In genomic region chr12:74382994-74383393, GRCh38 we compare ENCODE assay signal across 24 cellular contexts.
DNase-seq lines count a peak whose midpoint lies in the region; ATAC-seq and TF ChIP-seq lines count a peak whose summit lies in the region.
"Had no signal": no experiment of that assay in that cellular context is flagged by ENCODE, and none has a peak within 500 bp of the region (broad histone marks: within the 10 kb centered on the region; RNA-seq: fewer than 3 reads in every experiment).

No MANE protein-coding gene starts in this region.

- ATAC-seq in Right ventricle myocardium superior (ENCODE audit: poor library complexity) (peak; percentile 84), left ventricle myocardium superior (peak; percentile 74), GM19463 (IDR thresholded peaks at IDR 0.05; ENCODE audit: unreplicated experiment) (no peak)
- ATAC-seq: GM12878 had no signal

- no peak for TF ChIP-seq EP300 in esophagus muscularis mucosa (IDR thresholded peaks at IDR 0.05)

- H3K27me3 ChIP-seq in right atrium auricular region (no peaks in the 10 kb centered on the region), mesenchymal stem cell (ENCODE audit: control insufficient read depth in 1 of 2, insufficient read depth in 1 of 2, low read length in 2 of 2) (no peaks in the 10 kb centered on the region), esophagus muscularis mucosa (no peaks in the 10 kb centered on the region)
- H3K27me3 ChIP-seq: BE2C, BLaER1 had no signal

- H2AK5ac ChIP-seq in mesenchymal stem cell (ENCODE audit: low read length, severe bottlenecking): no peak overlapping the region

- H3K4me1 ChIP-seq in right atrium auricular region (no peaks in the 10 kb centered on the region), mesenchymal stem cell (ENCODE audit: control insufficient read depth, insufficient read depth, low read depth, low read length) (no peaks in the 10 kb centered on the region), esophagus muscularis mucosa (no peaks in the 10 kb centered on the region)
- H3K4me1 ChIP-seq: BE2C, BLaER1 had no signal

- H4K8ac ChIP-seq in mesenchymal stem cell (ENCODE audit: low read length): no peak overlapping the region

- H3K27ac ChIP-seq in right atrium auricular region: no peak overlapping the region
- no peak overlapping the region for H3K27ac ChIP-seq in mesenchymal stem cell (ENCODE audit: low read length, poor library complexity, severe bottlenecking)
- no peak overlapping the region for H3K27ac ChIP-seq in esophagus muscularis mucosa (replicated peaks in 1 of 4)
- H3K27ac ChIP-seq: BLaER1 had no signal

- H2AFZ ChIP-seq in mesenchymal stem cell (ENCODE audit: low read depth, low read length): no peak overlapping the region

- no peak for TF ChIP-seq POLR2A in esophagus muscularis mucosa (IDR thresholded peaks at IDR 0.05; ENCODE audit: low read depth)

- no peak overlapping the region for H2BK15ac ChIP-seq in mesenchymal stem cell (ENCODE audit: low read depth, poor library complexity, severe bottlenecking)

- no peak for TF ChIP-seq CTCF in right atrium auricular region (IDR thresholded peaks at IDR 0.05)
- TF ChIP-seq CTCF in esophagus muscularis mucosa (IDR thresholded peaks at IDR 0.05): no peak

- no peak for DNase-seq in Right ventricle myocardium superior
- DNase-seq in right atrium auricular region (ENCODE audit: low spot score): no peak
- DNase-seq in left ventricle myocardium superior: no peak
- DNase-seq in mesenchymal stem cell: peak; percentile 33
- no peak for DNase-seq in mesenteric fat pad (ENCODE audit: low spot score)
- no peak for DNase-seq in esophagus muscularis mucosa (ENCODE audit: extremely low spot score)
- DNase-seq: 8988T; ACHN; BE2C; C1 segment of cervical spinal cord; CD4-positive, alpha-beta memory T cell; CD4-positive, CD25-positive, alpha-beta regulatory T cell; CD8-positive, alpha-beta memory T cell; COR-L47; DMS 273 treated with DMSO at 0.1 percent for 48 hours; DMS153; DMS53; DMS79; DND-41; EL; GDM1 had no signal

- H2BK12ac ChIP-seq in mesenchymal stem cell (ENCODE audit: low read length in 2 of 2): no peak overlapping the region

- H3K79me1 ChIP-seq in mesenchymal stem cell (replicated peaks; ENCODE audit: low read length, poor library complexity, severe bottlenecking): no peaks in the 10 kb centered on the region

- no peak overlapping the region for H3K9ac ChIP-seq in mesenchymal stem cell (ENCODE audit: low read length)
- H3K9ac ChIP-seq: BLaER1 had no signal

- H3K14ac ChIP-seq in mesenchymal stem cell (ENCODE audit: low read length in 2 of 2): no peak overlapping the region

- H3K4ac ChIP-seq in mesenchymal stem cell (ENCODE audit: low read depth in 1 of 2, low read length in 2 of 2): no peak overlapping the region

- H3K23ac ChIP-seq in mesenchymal stem cell (ENCODE audit: low read length in 2 of 2): no peak overlapping the region

- H3K4me2 ChIP-seq in mesenchymal stem cell (ENCODE audit: low read length, poor library complexity, severe bottlenecking): no peak overlapping the region
- H3K4me2 ChIP-seq: BLaER1 had no signal

- H2BK120ac ChIP-seq in mesenchymal stem cell (ENCODE audit: low read depth, low read length): no peak overlapping the region

- no peak overlapping the region for H4K91ac ChIP-seq in mesenchymal stem cell (ENCODE audit: low read length)

- no peak overlapping the region for H3K18ac ChIP-seq in mesenchymal stem cell (ENCODE audit: low read depth in 1 of 2, low read length in 2 of 2)

- H3K9me3 ChIP-seq in right atrium auricular region: peaks cover 0 to 12% of the 10 kb centered on the region in 2 donors
- H3K9me3 ChIP-seq in mesenchymal stem cell (ENCODE audit: control insufficient read depth, low read length): peaks cover 9% of the 10 kb centered on the region
- no peaks in the 10 kb centered on the region for H3K9me3 ChIP-seq in esophagus muscularis mucosa
- H3K9me3 ChIP-seq: BE2C, BLaER1 had no signal

- no peak overlapping the region for H3K4me3 ChIP-seq in right atrium auricular region
- no peak overlapping the region for H3K4me3 ChIP-seq in mesenchymal stem cell (ENCODE audit: insufficient read depth in 1 of 2, low read depth in 1 of 2, low read length in 2 of 2)
- H3K4me3 ChIP-seq in esophagus muscularis mucosa: no peak overlapping the region
- H3K4me3 ChIP-seq: BLaER1, GM12878 had no signal

- H2BK5ac ChIP-seq in mesenchymal stem cell (ENCODE audit: low read depth, low read length, poor library complexity, severe bottlenecking): no peak overlapping the region

- intact Hi-C loops in Right ventricle myocardium superior (cut with DNase I) (no loop called here), left ventricle myocardium superior (cut with micrococcal nuclease) (no loop called here), esophagus muscularis mucosa (cut with DNase I) (no loop called here)

- H3K36me3 ChIP-seq in right atrium auricular region (no peaks in the 10 kb centered on the region), mesenchymal stem cell (ENCODE audit: control insufficient read depth in 1 of 2, insufficient read depth in 2 of 2, low read depth in 1 of 2, low read length in 2 of 2) (no peaks in the 10 kb centered on the region), esophagus muscularis mucosa (no peaks in the 10 kb centered on the region)
- H3K36me3 ChIP-seq: BE2C, BLaER1 had no signal
